In the genomic region with DNA sequence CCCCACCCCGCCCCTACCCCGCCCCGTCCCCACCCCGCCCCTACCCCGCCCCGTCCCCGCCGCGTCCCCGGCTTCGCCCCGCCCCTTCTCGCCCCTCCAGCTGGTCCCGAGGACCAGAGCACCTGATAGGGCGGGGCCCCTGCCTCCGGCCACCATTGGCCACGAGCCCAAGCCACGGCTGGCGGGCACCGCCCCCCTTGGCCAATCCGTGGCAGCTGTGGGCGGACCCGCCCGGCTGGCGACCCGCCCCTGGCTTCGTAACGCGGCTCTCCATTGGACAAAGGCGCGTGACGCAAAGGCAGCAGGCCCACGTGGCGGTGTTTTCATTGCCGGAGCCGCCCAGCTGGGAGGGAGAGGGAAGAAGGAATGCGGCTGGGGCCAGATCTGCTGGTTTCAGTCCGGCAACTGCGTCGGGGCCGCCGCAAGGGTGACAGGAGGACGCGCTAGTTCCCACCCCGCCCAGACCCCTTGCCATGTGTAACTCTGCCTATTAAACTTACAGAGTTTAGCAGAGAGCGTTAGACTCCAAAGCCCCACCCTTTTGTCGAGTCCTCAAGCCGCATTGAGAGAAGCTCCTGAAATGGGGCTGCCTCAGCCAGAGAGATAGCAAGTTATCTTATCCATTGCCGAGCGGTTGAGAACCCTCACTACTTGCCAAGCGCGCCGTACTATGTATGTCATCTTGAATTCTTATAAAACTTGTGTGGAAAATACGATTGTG, we compare ENCODE assay signal across 8 cellular contexts. TPM values are rescaled to one million over a fixed set of nuclear protein-coding genes. Genes with fewer than 3 reads are reported as not detected.
DNase-seq lines count a peak whose midpoint lies in the region; ATAC-seq, FAIRE-seq and TF ChIP-seq lines count a peak whose summit lies in the region.

No MANE protein-coding gene starts in this region.

- no peak for FAIRE-seq in D721Med (lab: Jason Lieb, UNC)

- H3K27me3 ChIP-seq in HUES64 (ENCODE audit: insufficient read depth, low read length) (peaks cover 15% of the 10 kb centered on the region; the same call in 1 of the 2 replicates), OCI-LY1 (ENCODE audit: insufficient read depth, low read length) (no peaks in the 10 kb centered on the region)

- H3K4me1 ChIP-seq in HUES64 (ENCODE audit: insufficient read depth, low read length) = peaks cover 30% of the 10 kb centered on the region
- peaks cover 68% of the 10 kb centered on the region for H3K4me1 ChIP-seq in OCI-LY1 (ENCODE audit: insufficient read depth, low read length, severe bottlenecking)

- TF ChIP-seq CTCF in D721Med (IDR thresholded peaks at IDR 0.05; ENCODE audit: insufficient read depth, missing control alignments) = no peak
- TF ChIP-seq CTCF in OCI-LY1 (IDR thresholded peaks at IDR 0.05; ENCODE audit: low read length) = no peak
- no peak for TF ChIP-seq CTCF in epithelial cell of proximal tubule (conservative IDR thresholded peaks at IDR 0.05; ENCODE audit: low read depth, low read length)

- H4K20me1 ChIP-seq in OCI-LY1 (ENCODE audit: insufficient read depth, low read length) = no peaks in the 10 kb centered on the region

- H3K9ac ChIP-seq in HUES64 (ENCODE audit: low read depth, low read length) (no peak overlapping the region), OCI-LY1 (ENCODE audit: low read length) (peak overlapping the region; percentile 41; the same call in 1 of the 2 replicates)

- H3K9me2 ChIP-seq in OCI-LY1 (ENCODE audit: low read depth, low read length) = no peaks in the 10 kb centered on the region

- no peaks in the 10 kb centered on the region for H3K36me3 ChIP-seq in HUES64 (ENCODE audit: insufficient read depth, low read length)
- H3K36me3 ChIP-seq in OCI-LY1 (ENCODE audit: insufficient read depth, low read length) = no peaks in the 10 kb centered on the region

- DNase-seq in D721Med (ENCODE audit: insufficient read length, low spot score) (peak; percentile 76), activated T-cell treated with anti-CD3 and anti-CD28 coated beads for 48 hours (ENCODE audit: low read depth) (peak; percentile 99), epithelial cell of proximal tubule (ENCODE audit: low read depth) (no peak), mucosa of gallbladder (ENCODE audit: low spot score) (peak; percentile 99)
- DNase-seq in stimulated activated CD8-positive, alpha-beta memory T cell treated with anti-CD3 and anti-CD28 coated beads, Interleukin-4, amount 100 ng/mL, for 24 hours (ENCODE audit: low read depth) = peak; percentile 97

- H3K27ac ChIP-seq in HUES64 (ENCODE audit: low read depth, low read length) = no peak overlapping the region
- peak overlapping the region; percentile 78 for H3K27ac ChIP-seq in OCI-LY1 (ENCODE audit: low read depth, low read length, poor library complexity, severe bottlenecking)

- H3K79me2 ChIP-seq in OCI-LY1 (ENCODE audit: insufficient read depth, low read length) = no peaks in the 10 kb centered on the region

- 2% methylated on average over 45 of the region's 54 CpGs for WGBS in HUES64

- no peaks in the 10 kb centered on the region for H3F3A ChIP-seq in OCI-LY1 (ENCODE audit: insufficient read depth, low read length)

- H3K4me3 ChIP-seq in HUES64 (ENCODE audit: low read length) (peak overlapping the region; percentile 63), OCI-LY1 (ENCODE audit: low read depth, low read length, poor library complexity, severe bottlenecking) (peak overlapping the region; percentile 62), epithelial cell of proximal tubule (ENCODE audit: low read depth, low read length) (peak overlapping the region; percentile 88)

- ATAC-seq in GM21515 (IDR thresholded peaks at IDR 0.05; ENCODE audit: unreplicated experiment) = peak; percentile 72

- peak overlapping the region; percentile 83 for H3K4me2 ChIP-seq in OCI-LY1 (ENCODE audit: low read length)

- H3K9me3 ChIP-seq in HUES64 (ENCODE audit: insufficient read depth, low read depth, low read length) = no peaks in the 10 kb centered on the region
- H3K9me3 ChIP-seq in OCI-LY1 (ENCODE audit: low read length) = no peaks in the 10 kb centered on the region

- H2AFZ ChIP-seq in OCI-LY1 (ENCODE audit: low read length) = no peak overlapping the region

RNA-seq across cellular contexts. Expression of a gene that starts 0.4 kb away (rescaled TPM):
- 8.9 TPM for polyA plus RNA-seq in HUES64 (2013, experiment 1 of 2)
- polyA plus RNA-seq in HUES64 (2013, experiment 2 of 2) = 12.0 TPM
- total RNA-seq in epithelial cell of proximal tubule (20.2 and 23.4 TPM in 2 replicates), mucosa of gallbladder (61.9 TPM)

RNA-seq across cellular contexts. Expression of a gene that starts 54.5 kb away (rescaled TPM):
- 78.1 TPM for polyA plus RNA-seq in HUES64 (2013, experiment 1 of 2)
- 84.0 TPM for polyA plus RNA-seq in HUES64 (2013, experiment 2 of 2)
- 131 and 157 TPM in 2 replicates for total RNA-seq in epithelial cell of proximal tubule
- total RNA-seq in mucosa of gallbladder = 258 TPM
